Comparison of ENCODE assay signal across 8 cellular contexts in the genomic region with DNA sequence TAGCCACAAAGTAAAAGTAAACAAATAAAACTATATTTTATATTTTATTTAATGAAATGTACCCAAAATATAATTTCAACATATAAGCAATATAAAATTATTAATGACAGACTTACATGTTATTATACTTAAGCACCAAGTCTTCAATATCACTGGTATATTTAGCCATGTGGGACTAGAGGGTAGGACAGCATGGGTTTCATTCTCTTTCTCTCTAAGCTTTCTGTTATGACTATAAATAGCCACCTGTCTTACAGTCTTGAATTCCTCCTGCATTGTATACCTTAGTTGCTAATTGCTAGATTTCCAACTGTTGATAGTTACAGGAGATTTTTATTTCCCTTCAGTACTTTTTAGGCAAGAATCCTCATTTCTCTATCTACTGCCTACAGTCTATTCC.
"Had no signal": no experiment of that assay in that cellular context is flagged by ENCODE, and none has a peak within 500 bp of the region (broad histone marks: within the 10 kb centered on the region; RNA-seq: fewer than 3 reads in every experiment).

No MANE protein-coding gene starts in this region.

- H3K9me3 ChIP-seq: HAP-1 had no signal

- H3K4me3 ChIP-seq: GM23248, HAP-1 had no signal

- H3K36me3 ChIP-seq: HAP-1 had no signal

- H2AFZ ChIP-seq: GM23248 had no signal

- H3K9ac ChIP-seq: GM23248 had no signal

- DNase-seq: GM23248, GOT3, H7, HFFc6 had no signal

- ATAC-seq: HCT116, HepG2 had no signal

- H3K27ac ChIP-seq: GM23248, HL-60 had no signal
